Comparison of ENCODE assay signal across 20 cellular contexts in genomic region chr7:25595931-25596330, GRCh38.
"Had no signal": no experiment of that assay in that cellular context is flagged by ENCODE, and none has a peak within 500 bp of the region (broad histone marks: within the 10 kb centered on the region; RNA-seq: fewer than 3 reads in every experiment).

No MANE protein-coding gene starts in this region.

- ATAC-seq: K562 had no signal

- H3K9me3 ChIP-seq: SJSA1 had no signal

- H3K4me3 ChIP-seq: K562, SJSA1, SK-N-MC had no signal

- H3K27me3 ChIP-seq: SJSA1 had no signal

- H3K27ac ChIP-seq: HL-60, SJSA1, SK-N-MC had no signal

- DNase-seq: MV-4-11, NCI-H1048, NCI-H1105 treated with DMSO at 0.1 percent for 48 hours, NCI-H1417 treated with DMSO at 0.1 percent for 48 hours, NCI-H146, NCI-H1694 treated with DMSO at 0.1 percent for 48 hours, NCI-H1930, NCI-H2081, NCI-H2107, NCI-H2227 treated with DMSO at 0.1 percent for 48 hours, NCI-H524, NCI-H526 treated with DMSO at 0.1 percent for 48 hours, NCI-H774, Right ventricle myocardium superior, RPMI8226, SIG-M5 had no signal

- H3K36me3 ChIP-seq: SJSA1 had no signal

- H3K4me1 ChIP-seq: SJSA1 had no signal
